1 cellular context compared by ENCODE assay signal in genomic region chr5:65721775-65722574, GRCh38.
A peak's percentile ranks its signal among the peaks of the same experiment; 100 is the strongest.
TF ChIP-seq lines count a peak whose summit lies in the region.

Gene NLN, plus strand, starts transcription at chr5:65722205. Its CDS starts 169 bp downstream, at chr5:65722374.
Gene SGTB, minus strand, starts transcription at chr5:65722109. Its CDS starts 1,302 bp downstream, at chr5:65720807.

TF ChIP-seq in GM12878, 131 proteins besides CTCF, POLR2A, EP300 and RAD21 (continued from another document):
- TF ChIP-seq CEBPZ (IDR thresholded peaks at IDR 0.05; ENCODE audit: low read depth, low read length) (no peak), CREM (IDR thresholded peaks at IDR 0.05; ENCODE audit: low read depth) (no peak), SREBF1 (IDR thresholded peaks at IDR 0.05; ENCODE audit: low read length) (no peak), BACH1 (IDR thresholded peaks at IDR 0.05; ENCODE audit: borderline replicate concordance) (peak; percentile 90), MXI1 (IDR thresholded peaks at IDR 0.05; ENCODE audit: low read depth, low read length) (peak; percentile 90), LARP7 (IDR thresholded peaks at IDR 0.05) (peak; percentile 55; the same call in 1 of the 2 replicates), RUNX3 (IDR thresholded peaks at IDR 0.05; ENCODE audit: low read length) (peak; percentile 42; the same call in 1 of the 2 replicates), ZNF687 (IDR thresholded peaks at IDR 0.05) (peak; percentile 75), BHLHE40 (IDR thresholded peaks at IDR 0.05; ENCODE audit: borderline replicate concordance in 1 of 2, low read depth in 2 of 2, low read length in 1 of 2) (peak; percentile 83 to 96; a peak in 3 of 4 replicates), NBN (IDR thresholded peaks at IDR 0.05) (0 out of 2 replicates have a peak, but pooled peaks have one; percentile 15), IKZF1 (conservative IDR thresholded peaks at IDR 0.05) (peak; percentile 72), SP1 (IDR thresholded peaks at IDR 0.05; ENCODE audit: low read depth, low read length) (no peak), NR2F1 (conservative IDR thresholded peaks at IDR 0.05) (peak; percentile 76), EGR1 (IDR thresholded peaks at IDR 0.05; ENCODE audit: borderline replicate concordance in 1 of 2, low read depth in 2 of 2, low read length in 2 of 2) (peak in 1 of 2 experiments; percentile 67; a peak in 1 of 3 replicates), YY1 (IDR thresholded peaks at IDR 0.05; ENCODE audit: low read depth, low read length) (peak; percentile 34; the same call in 1 of the 2 replicates), MYC (IDR thresholded peaks at IDR 0.05; ENCODE audit: insufficient read depth, insufficient read length, insufficient replicate concordance, low read length, severe bottlenecking) (peak; percentile 20), MAX (IDR thresholded peaks at IDR 0.05; ENCODE audit: low read depth, low read length) (peak; percentile 76), DPF2 (IDR thresholded peaks at IDR 0.05) (peak; percentile 77), ZNF384 (IDR thresholded peaks at IDR 0.05; ENCODE audit: borderline replicate concordance, low read depth, low read length) (no peak)
